1 cellular context compared by ENCODE assay signal in the genomic region with DNA sequence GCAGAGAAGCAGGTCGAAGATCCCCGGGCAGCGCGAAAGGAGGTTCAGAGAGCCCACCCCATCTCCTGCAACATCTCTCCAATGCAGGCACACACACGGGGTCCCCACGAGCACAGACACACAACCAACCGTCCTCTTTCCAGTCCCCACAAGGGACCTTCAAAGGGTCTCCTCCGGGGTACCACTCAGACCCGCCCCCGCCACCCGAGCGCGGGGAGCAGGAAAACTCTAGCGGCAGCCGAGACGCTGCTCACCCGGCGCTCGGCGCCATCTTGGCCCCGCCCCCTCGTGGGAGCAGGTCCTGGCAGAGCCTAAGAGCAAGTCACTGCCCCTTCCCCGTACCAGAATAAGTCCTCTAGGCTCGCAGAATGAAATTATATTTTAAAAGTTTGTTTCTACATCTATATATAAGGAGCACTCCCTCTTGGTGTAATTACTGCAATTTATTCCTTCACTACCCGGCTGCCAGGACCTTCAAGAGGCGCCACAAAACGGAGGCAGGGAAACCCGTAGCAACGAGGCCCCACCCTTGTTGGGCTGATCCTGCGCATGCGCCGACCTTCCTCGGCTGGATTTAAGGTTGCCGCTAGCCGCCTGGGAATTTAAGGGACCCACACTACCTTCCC.
A peak's percentile ranks its signal among the peaks of the same experiment; 100 is the strongest.
TF ChIP-seq lines count a peak whose summit lies in the region.

A gene with protein sequence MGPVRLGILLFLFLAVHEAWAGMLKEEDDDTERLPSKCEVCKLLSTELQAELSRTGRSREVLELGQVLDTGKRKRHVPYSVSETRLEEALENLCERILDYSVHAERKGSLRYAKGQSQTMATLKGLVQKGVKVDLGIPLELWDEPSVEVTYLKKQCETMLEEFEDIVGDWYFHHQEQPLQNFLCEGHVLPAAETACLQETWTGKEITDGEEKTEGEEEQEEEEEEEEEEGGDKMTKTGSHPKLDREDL (plus strand): TSS at position 560 of the 626 bp plus-strand sequence. CDS start 111 bp downstream, outside the sequence.
A gene (minus strand): TSS at position 284 of the 626 bp plus-strand sequence. CDS start 5,149 bp downstream, outside the sequence.

TF ChIP-seq in HepG2, 621 proteins besides CTCF, POLR2A, EP300 and RAD21 (continued from another document and continues in another):
- TF ChIP-seq XBP1 (CRISPR knock-in tag; IDR thresholded peaks at IDR 0.05) (0 out of 2 replicates have a peak, but pooled peaks have one; percentile 34), PLRG1 (conservative IDR thresholded peaks at IDR 0.05) (no peak), SSRP1 (CRISPR knock-in tag; IDR thresholded peaks at IDR 0.05) (no peak), RFX3 (CRISPR knock-in tag; IDR thresholded peaks at IDR 0.05) (peak; percentile 78), YEATS4 (CRISPR knock-in tag; IDR thresholded peaks at IDR 0.05; ENCODE audit: borderline replicate concordance) (peak; percentile 83), SP1 (IDR thresholded peaks at IDR 0.05) (no peak), SP1 (CRISPR knock-in tag; IDR thresholded peaks at IDR 0.05) (peak; percentile 90), ZNF441 (CRISPR knock-in tag; IDR thresholded peaks at IDR 0.05; ENCODE audit: borderline replicate concordance) (peak; percentile 100), SMYD3 (CRISPR knock-in tag; IDR thresholded peaks at IDR 0.05) (no peak), SIN3A (IDR thresholded peaks at IDR 0.05; ENCODE audit: borderline replicate concordance, low read depth, low read length) (peak; percentile 85), MTF1 (CRISPR knock-in tag; IDR thresholded peaks at IDR 0.05) (peak; percentile 78; the same call in 1 of the 2 replicates), STAG1 (CRISPR knock-in tag; IDR thresholded peaks at IDR 0.05) (no peak), RXRA (CRISPR knock-in tag; IDR thresholded peaks at IDR 0.05) (0 out of 2 replicates have a peak, but pooled peaks have one; percentile 59), ZBTB7B (CRISPR knock-in tag; IDR thresholded peaks at IDR 0.05) (no peak), MBD4 (IDR thresholded peaks at IDR 0.05; ENCODE audit: borderline replicate concordance, low read length) (no peak), MTA1 (CRISPR knock-in tag; IDR thresholded peaks at IDR 0.05; ENCODE audit: borderline replicate concordance) (no peak), ZMAT3 (CRISPR knock-in tag; conservative IDR thresholded peaks at IDR 0.05) (0 out of 2 replicates have a peak, but pooled peaks have one; percentile 20), NR2F6 (IDR thresholded peaks at IDR 0.05) (no peak), NR2F6 (CRISPR knock-in tag; IDR thresholded peaks at IDR 0.05) (no peak), CHD4 (IDR thresholded peaks at IDR 0.05; ENCODE audit: borderline replicate concordance, low read length) (no peak), MED13 (CRISPR knock-in tag; IDR thresholded peaks at IDR 0.05) (peak; percentile 64; the same call in 1 of the 2 replicates), ZFP82 (CRISPR knock-in tag; IDR thresholded peaks at IDR 0.05; ENCODE audit: borderline replicate concordance) (no peak), ZNF547 (CRISPR knock-in tag; IDR thresholded peaks at IDR 0.05) (no peak; the same call in 1 of the 2 replicates), ZNF329 (CRISPR knock-in tag; IDR thresholded peaks at IDR 0.05; ENCODE audit: low read depth) (peak; percentile 63; the same call in 1 of the 2 replicates), TAF15 (IDR thresholded peaks at IDR 0.05; ENCODE audit: low read depth, low read length, poor library complexity, severe bottlenecking) (no peak), GATAD1 (CRISPR knock-in tag; IDR thresholded peaks at IDR 0.05) (peak; percentile 85)
- TF ChIP-seq, protein P1, sequence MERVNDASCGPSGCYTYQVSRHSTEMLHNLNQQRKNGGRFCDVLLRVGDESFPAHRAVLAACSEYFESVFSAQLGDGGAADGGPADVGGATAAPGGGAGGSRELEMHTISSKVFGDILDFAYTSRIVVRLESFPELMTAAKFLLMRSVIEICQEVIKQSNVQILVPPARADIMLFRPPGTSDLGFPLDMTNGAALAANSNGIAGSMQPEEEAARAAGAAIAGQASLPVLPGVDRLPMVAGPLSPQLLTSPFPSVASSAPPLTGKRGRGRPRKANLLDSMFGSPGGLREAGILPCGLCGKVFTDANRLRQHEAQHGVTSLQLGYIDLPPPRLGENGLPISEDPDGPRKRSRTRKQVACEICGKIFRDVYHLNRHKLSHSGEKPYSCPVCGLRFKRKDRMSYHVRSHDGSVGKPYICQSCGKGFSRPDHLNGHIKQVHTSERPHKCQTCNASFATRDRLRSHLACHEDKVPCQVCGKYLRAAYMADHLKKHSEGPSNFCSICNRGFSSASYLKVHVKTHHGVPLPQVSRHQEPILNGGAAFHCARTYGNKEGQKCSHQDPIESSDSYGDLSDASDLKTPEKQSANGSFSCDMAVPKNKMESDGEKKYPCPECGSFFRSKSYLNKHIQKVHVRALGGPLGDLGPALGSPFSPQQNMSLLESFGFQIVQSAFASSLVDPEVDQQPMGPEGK (CRISPR knock-in tag; IDR thresholded peaks at IDR 0.05), result peak; percentile 61; the same call in 1 of the 2 replicates
- TF ChIP-seq, protein P2, sequence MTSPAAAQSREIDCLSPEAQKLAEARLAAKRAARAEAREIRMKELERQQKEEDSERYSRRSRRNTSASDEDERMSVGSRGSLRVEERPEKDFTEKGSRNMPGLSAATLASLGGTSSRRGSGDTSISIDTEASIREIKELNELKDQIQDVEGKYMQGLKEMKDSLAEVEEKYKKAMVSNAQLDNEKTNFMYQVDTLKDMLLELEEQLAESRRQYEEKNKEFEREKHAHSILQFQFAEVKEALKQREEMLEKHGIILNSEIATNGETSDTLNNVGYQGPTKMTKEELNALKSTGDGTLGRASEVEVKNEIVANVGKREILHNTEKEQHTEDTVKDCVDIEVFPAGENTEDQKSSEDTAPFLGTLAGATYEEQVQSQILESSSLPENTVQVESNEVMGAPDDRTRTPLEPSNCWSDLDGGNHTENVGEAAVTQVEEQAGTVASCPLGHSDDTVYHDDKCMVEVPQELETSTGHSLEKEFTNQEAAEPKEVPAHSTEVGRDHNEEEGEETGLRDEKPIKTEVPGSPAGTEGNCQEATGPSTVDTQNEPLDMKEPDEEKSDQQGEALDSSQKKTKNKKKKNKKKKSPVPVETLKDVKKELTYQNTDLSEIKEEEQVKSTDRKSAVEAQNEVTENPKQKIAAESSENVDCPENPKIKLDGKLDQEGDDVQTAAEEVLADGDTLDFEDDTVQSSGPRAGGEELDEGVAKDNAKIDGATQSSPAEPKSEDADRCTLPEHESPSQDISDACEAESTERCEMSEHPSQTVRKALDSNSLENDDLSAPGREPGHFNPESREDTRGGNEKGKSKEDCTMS (CRISPR knock-in tag; conservative IDR thresholded peaks at IDR 0.05), result no peak
- TF ChIP-seq, protein P3, sequence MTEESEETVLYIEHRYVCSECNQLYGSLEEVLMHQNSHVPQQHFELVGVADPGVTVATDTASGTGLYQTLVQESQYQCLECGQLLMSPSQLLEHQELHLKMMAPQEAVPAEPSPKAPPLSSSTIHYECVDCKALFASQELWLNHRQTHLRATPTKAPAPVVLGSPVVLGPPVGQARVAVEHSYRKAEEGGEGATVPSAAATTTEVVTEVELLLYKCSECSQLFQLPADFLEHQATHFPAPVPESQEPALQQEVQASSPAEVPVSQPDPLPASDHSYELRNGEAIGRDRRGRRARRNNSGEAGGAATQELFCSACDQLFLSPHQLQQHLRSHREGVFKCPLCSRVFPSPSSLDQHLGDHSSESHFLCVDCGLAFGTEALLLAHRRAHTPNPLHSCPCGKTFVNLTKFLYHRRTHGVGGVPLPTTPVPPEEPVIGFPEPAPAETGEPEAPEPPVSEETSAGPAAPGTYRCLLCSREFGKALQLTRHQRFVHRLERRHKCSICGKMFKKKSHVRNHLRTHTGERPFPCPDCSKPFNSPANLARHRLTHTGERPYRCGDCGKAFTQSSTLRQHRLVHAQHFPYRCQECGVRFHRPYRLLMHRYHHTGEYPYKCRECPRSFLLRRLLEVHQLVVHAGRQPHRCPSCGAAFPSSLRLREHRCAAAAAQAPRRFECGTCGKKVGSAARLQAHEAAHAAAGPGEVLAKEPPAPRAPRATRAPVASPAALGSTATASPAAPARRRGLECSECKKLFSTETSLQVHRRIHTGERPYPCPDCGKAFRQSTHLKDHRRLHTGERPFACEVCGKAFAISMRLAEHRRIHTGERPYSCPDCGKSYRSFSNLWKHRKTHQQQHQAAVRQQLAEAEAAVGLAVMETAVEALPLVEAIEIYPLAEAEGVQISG (CRISPR knock-in tag; IDR thresholded peaks at IDR 0.05), result peak; percentile 73
- TF ChIP-seq, protein P4, sequence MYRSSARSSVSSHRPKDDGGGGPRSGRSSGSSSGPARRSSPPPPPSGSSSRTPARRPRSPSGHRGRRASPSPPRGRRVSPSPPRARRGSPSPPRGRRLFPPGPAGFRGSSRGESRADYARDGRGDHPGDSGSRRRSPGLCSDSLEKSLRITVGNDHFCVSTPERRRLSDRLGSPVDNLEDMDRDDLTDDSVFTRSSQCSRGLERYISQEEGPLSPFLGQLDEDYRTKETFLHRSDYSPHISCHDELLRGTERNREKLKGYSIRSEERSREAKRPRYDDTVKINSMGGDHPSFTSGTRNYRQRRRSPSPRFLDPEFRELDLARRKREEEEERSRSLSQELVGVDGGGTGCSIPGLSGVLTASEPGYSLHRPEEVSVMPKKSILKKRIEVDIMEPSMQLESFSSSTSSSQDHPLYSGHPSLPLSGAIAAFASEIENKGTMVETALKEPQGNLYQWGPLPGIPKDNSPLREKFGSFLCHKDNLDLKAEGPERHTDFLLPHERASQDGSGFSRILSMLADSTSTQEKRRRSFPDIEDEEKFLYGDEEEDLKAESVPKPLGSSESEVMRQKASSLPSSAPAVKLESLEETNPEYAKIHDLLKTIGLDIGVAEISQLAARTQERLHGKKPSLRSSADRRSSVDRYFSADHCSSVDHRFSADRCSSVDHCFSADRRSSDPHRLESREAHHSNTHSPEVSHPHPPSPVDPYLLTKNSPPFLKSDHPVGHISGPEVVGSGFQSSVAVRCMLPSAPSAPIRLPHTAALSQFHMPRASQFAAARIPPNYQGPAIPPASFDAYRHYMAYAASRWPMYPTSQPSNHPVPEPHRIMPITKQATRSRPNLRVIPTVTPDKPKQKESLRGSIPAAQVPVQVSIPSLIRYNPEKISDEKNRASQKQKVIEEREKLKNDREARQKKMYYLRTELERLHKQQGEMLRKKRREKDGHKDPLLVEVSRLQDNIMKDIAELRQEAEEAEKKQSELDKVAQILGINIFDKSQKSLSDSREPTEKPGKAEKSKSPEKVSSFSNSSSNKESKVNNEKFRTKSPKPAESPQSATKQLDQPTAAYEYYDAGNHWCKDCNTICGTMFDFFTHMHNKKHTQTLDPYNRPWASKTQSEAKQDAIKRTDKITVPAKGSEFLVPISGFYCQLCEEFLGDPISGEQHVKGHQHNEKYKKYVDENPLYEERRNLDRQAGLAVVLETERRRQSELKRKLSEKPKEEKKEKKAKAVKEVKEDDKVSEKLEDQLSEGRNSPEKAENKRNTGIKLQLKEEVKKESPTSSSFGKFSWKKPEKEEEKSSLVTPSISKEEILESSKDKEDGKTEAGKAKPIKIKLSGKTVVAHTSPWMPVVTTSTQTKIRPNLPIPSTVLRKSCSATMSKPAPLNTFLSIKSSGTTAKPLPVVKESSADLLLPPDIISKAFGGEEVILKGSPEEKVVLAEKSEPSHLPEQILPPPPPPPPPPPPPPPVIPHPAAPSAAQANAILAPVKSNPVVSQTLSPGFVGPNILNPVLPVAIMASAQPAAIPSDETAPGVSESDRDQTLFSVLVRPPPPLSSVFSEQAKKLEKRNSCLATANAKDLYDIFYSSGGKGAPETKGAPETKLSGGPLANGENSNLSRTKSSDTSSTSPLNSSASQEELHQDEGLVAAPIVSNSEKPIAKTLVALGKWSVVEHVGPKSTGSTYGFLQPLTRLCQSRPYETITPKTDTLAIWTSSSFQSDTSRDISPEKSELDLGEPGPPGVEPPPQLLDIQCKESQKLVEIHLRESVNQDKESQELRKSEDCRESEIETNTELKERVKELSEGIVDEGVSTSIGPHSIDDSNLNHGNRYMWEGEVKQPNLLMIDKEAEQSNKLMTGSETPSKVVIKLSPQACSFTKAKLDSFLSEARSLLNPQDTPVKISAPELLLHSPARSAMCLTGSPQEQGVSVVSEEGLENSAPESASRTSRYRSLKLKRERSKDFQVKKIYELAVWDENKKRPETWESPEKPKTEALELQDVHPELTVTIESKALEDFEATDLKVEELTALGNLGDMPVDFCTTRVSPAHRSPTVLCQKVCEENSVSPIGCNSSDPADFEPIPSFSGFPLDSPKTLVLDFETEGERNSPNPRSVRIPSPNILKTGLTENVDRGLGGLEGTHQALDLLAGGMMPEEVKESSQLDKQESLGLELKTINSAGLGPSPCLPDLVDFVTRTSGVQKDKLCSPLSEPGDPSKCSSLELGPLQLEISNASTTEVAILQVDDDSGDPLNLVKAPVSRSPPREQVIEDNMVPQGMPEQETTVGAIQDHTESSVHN (CRISPR knock-in tag; IDR thresholded peaks at IDR 0.05), result no peak
- TF ChIP-seq, protein P5, sequence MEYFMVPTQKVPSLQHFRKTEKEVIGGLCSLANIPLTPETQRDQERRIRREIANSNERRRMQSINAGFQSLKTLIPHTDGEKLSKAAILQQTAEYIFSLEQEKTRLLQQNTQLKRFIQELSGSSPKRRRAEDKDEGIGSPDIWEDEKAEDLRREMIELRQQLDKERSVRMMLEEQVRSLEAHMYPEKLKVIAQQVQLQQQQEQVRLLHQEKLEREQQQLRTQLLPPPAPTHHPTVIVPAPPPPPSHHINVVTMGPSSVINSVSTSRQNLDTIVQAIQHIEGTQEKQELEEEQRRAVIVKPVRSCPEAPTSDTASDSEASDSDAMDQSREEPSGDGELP (IDR thresholded peaks at IDR 0.05; ENCODE audit: borderline replicate concordance, low read depth), result no peak
- TF ChIP-seq, protein P6, sequence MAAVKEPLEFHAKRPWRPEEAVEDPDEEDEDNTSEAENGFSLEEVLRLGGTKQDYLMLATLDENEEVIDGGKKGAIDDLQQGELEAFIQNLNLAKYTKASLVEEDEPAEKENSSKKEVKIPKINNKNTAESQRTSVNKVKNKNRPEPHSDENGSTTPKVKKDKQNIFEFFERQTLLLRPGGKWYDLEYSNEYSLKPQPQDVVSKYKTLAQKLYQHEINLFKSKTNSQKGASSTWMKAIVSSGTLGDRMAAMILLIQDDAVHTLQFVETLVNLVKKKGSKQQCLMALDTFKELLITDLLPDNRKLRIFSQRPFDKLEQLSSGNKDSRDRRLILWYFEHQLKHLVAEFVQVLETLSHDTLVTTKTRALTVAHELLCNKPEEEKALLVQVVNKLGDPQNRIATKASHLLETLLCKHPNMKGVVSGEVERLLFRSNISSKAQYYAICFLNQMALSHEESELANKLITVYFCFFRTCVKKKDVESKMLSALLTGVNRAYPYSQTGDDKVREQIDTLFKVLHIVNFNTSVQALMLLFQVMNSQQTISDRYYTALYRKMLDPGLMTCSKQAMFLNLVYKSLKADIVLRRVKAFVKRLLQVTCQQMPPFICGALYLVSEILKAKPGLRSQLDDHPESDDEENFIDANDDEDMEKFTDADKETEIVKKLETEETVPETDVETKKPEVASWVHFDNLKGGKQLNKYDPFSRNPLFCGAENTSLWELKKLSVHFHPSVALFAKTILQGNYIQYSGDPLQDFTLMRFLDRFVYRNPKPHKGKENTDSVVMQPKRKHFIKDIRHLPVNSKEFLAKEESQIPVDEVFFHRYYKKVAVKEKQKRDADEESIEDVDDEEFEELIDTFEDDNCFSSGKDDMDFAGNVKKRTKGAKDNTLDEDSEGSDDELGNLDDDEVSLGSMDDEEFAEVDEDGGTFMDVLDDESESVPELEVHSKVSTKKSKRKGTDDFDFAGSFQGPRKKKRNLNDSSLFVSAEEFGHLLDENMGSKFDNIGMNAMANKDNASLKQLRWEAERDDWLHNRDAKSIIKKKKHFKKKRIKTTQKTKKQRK (IDR thresholded peaks at IDR 0.05; ENCODE audit: low read length), result no peak
